Comparison of ENCODE assay signal across 8 cellular contexts in genomic region chr17:70552230-70552981, GRCh38.
DNase-seq lines count a peak whose midpoint lies in the region; ATAC-seq, FAIRE-seq and TF ChIP-seq lines count a peak whose summit lies in the region.

No MANE protein-coding gene starts in this region.

- H3K79me2 ChIP-seq in fibroblast of lung (ENCODE audit: control insufficient read depth, insufficient read depth, low read length) (no peaks in the 10 kb centered on the region), neural cell (replicated peaks; ENCODE audit: insufficient read depth, low read length) (no peaks in the 10 kb centered on the region)

- no peak overlapping the region for H3K9ac ChIP-seq in fibroblast of lung (ENCODE audit: insufficient read depth, low read length)
- H3K9ac ChIP-seq in neural cell (ENCODE audit: low read length), result no peak overlapping the region

- no peak overlapping the region for H2AFZ ChIP-seq in fibroblast of lung (ENCODE audit: low read length)
- no peak overlapping the region for H2AFZ ChIP-seq in neural cell (ENCODE audit: low read depth, low read length)

- H3K4me2 ChIP-seq in fibroblast of lung (ENCODE audit: extremely low read depth, insufficient read depth, low read length) (no peak overlapping the region), neural cell (ENCODE audit: low read length) (no peak overlapping the region)

- peak; percentile 29 to 31 for TF ChIP-seq CTCF in fibroblast of lung (conservative IDR thresholded peaks at IDR 0.05 in 1 of 2, IDR thresholded peaks at IDR 0.05 in 1 of 2; ENCODE audit: low read depth in 1 of 2, low read length in 2 of 2)
- peak; percentile 67 for TF ChIP-seq CTCF in neural cell (IDR thresholded peaks at IDR 0.05; ENCODE audit: poor library complexity, severe bottlenecking)
- TF ChIP-seq CTCF in omental fat pad (IDR thresholded peaks at IDR 0.05), result no peak

- H3K9me3 ChIP-seq in fibroblast of lung (ENCODE audit: control insufficient read depth, insufficient read depth, low read depth, low read length) (no peaks in the 10 kb centered on the region), neural cell (ENCODE audit: low read length) (no peaks in the 10 kb centered on the region)

- no peaks in the 10 kb centered on the region for H3K9me2 ChIP-seq in neural cell (ENCODE audit: insufficient read depth, low read length)

- H3F3A ChIP-seq in neural cell (ENCODE audit: insufficient read depth, low read length, poor library complexity, severe bottlenecking), result no peaks in the 10 kb centered on the region

- peak; percentile 75 for TF ChIP-seq RAD21 in neural cell (conservative IDR thresholded peaks at IDR 0.05)

- no peak for TF ChIP-seq EP300 in neural cell (conservative IDR thresholded peaks at IDR 0.05; ENCODE audit: poor library complexity, severe bottlenecking)

- TF ChIP-seq POLR2A in GM12892 (IDR thresholded peaks at IDR 0.05; ENCODE audit: low read depth, low read length), result no peak

- no peak overlapping the region for H3K27ac ChIP-seq in fibroblast of lung (ENCODE audit: insufficient read depth, low read length)
- no peak overlapping the region for H3K27ac ChIP-seq in neural cell (ENCODE audit: low read length)

- FAIRE-seq in G401.6 (lab: Jason Lieb, UNC) (peak; percentile 72), GM12892 (lab: Jason Lieb, UNC) (no peak)

- H3K36me3 ChIP-seq in fibroblast of lung (ENCODE audit: control insufficient read depth, insufficient read depth, low read length) (no peaks in the 10 kb centered on the region), neural cell (ENCODE audit: insufficient read depth, low read length) (no peaks in the 10 kb centered on the region)

- no peaks in the 10 kb centered on the region for H3K4me1 ChIP-seq in fibroblast of lung (ENCODE audit: control insufficient read depth, extremely low read depth, insufficient read depth, low read length)

- no peaks in the 10 kb centered on the region for H4K20me1 ChIP-seq in fibroblast of lung (ENCODE audit: control insufficient read depth, extremely low read depth, insufficient read depth, low read length)
- H4K20me1 ChIP-seq in neural cell (ENCODE audit: insufficient read depth), result no peaks in the 10 kb centered on the region

- no peak for ATAC-seq in omental fat pad (ENCODE audit: low FRiP score)
- no peak for ATAC-seq in GM21447 (IDR thresholded peaks at IDR 0.05; ENCODE audit: unreplicated experiment)

- peak; percentile 44 for DNase-seq in M059J (ENCODE audit: low read depth)
- DNase-seq in SHP77 treated with DMSO at 0.1 percent for 48 hours (lab: John Stamatoyannopoulos, UW), result peak; percentile 13
- peak; percentile 35 to 76 for DNase-seq in fibroblast of lung (ENCODE audit: low read depth in 2 of 2)
- DNase-seq in GM12892 (ENCODE audit: insufficient read length), result no peak
- no peak for DNase-seq in omental fat pad (ENCODE audit: low spot score)

- H3K27me3 ChIP-seq in fibroblast of lung (ENCODE audit: control insufficient read depth, insufficient read depth, low read length) (no peaks in the 10 kb centered on the region), neural cell (ENCODE audit: insufficient read depth, low read depth, low read length) (no peaks in the 10 kb centered on the region)

- H3K4me3 ChIP-seq in fibroblast of lung (replicated peaks in 1 of 4; ENCODE audit: control extremely low read depth in 1 of 4, insufficient read depth in 1 of 4, low read depth in 3 of 4, low read length in 4 of 4) (no peak overlapping the region), neural cell (ENCODE audit: low read length) (no peak overlapping the region)

TF ChIP-seq in neural cell, 6 proteins besides CTCF, POLR2A, EP300 and RAD21:
- TF ChIP-seq TAF1 (IDR thresholded peaks at IDR 0.05; ENCODE audit: low read depth), result no peak
- TF ChIP-seq SMC3 (conservative IDR thresholded peaks at IDR 0.05; ENCODE audit: poor library complexity), result peak; percentile 83
- TF ChIP-seq MXI1 (conservative IDR thresholded peaks at IDR 0.05; ENCODE audit: poor library complexity, severe bottlenecking), result no peak

Comparison
In these comparisons a context has a peak if more than half of its experiments do, and no peak if none do; other contexts are left out.
1. DNase-seq: peak in M059J (single experiment), SHP77 treated with DMSO at 0.1 percent for 48 hours (single experiment) and fibroblast of lung (2 of 2); none in GM12892 (single experiment) and omental fat pad (single experiment).
2. CTCF ChIP-seq: peak in fibroblast of lung (2 of 2) and neural cell (single experiment); none in omental fat pad (0 of 3).